ENCODE assay signal across 12 cellular contexts in genomic region chr13:37127706-37128241, GRCh38. TPM values are rescaled to one million over a fixed set of nuclear protein-coding genes. Genes with fewer than 3 reads are reported as not detected.
DNase-seq lines count a peak whose midpoint lies in the region; ATAC-seq and TF ChIP-seq lines count a peak whose summit lies in the region.
"Had no signal": no experiment of that assay in that cellular context is flagged by ENCODE, and none has a peak within 500 bp of the region (broad histone marks: within the 10 kb centered on the region; RNA-seq: fewer than 3 reads in every experiment).

No MANE protein-coding gene starts in this region.

- H3K27me3 Mint-ChIP-seq in mesothelial cell of epicardium (ENCODE audit: low read depth) = no peaks in the 10 kb centered on the region
- H3K27me3 Mint-ChIP-seq in activated CD4-positive, alpha-beta memory T cell treated with anti-CD3 and anti-CD28 coated beads for 36 hours = no peaks in the 10 kb centered on the region

- H3K36me3 ChIP-seq in endocrine pancreas (ENCODE audit: control insufficient read depth, insufficient read depth, low read length) (no peaks in the 10 kb centered on the region), thoracic aorta (no peaks in the 10 kb centered on the region)
- H3K36me3 ChIP-seq: esophagus muscularis mucosa had no signal

- H3K9me3 ChIP-seq in endocrine pancreas (ENCODE audit: control insufficient read depth, low read length) (no peaks in the 10 kb centered on the region), thoracic aorta (no peaks in the 10 kb centered on the region)
- H3K9me3 ChIP-seq: esophagus muscularis mucosa had no signal

- H3K27me3 ChIP-seq in endocrine pancreas (ENCODE audit: control insufficient read depth, insufficient read depth, low read length) (no peaks in the 10 kb centered on the region), thoracic aorta (replicated peaks; ENCODE audit: insufficient read depth) (no peaks in the 10 kb centered on the region)
- H3K27me3 ChIP-seq: esophagus muscularis mucosa had no signal

- DNase-seq in NCI-H226 (peak; percentile 21), mesothelial cell of epicardium (ENCODE audit: low spot score in 2 of 2, unreplicated experiment in 2 of 2) (no peak), thoracic aorta (ENCODE audit: low spot score) (no peak), NOMO-1 treated with dmso at 0.1 percent for 144 hours (lab: John Stamatoyannopoulos, UW; ENCODE audit: unreplicated experiment) (no peak)
- no peak for DNase-seq in activated CD4-positive, alpha-beta memory T cell treated with anti-CD3 and anti-CD28 coated beads for 36 hours
- no peak for DNase-seq in activated T-cell treated with anti-CD3 and anti-CD28 coated beads, Interleukin-2, amount 50 U/mL, for 1 hour
- DNase-seq: activated T-cell treated with anti-CD3 and anti-CD28 coated beads, Interleukin-2, amount 50 U/mL, for 48 hours; NCI-H2171 treated with DMSO at 0.1 percent for 48 hours; T-cell had no signal

- H3K9ac ChIP-seq in endocrine pancreas (ENCODE audit: control insufficient read depth, insufficient read depth, low read length) = no peak overlapping the region

- H3K4me1 Mint-ChIP-seq in mesothelial cell of epicardium = peaks cover 27% of the 10 kb centered on the region
- no peaks in the 10 kb centered on the region for H3K4me1 Mint-ChIP-seq in activated CD4-positive, alpha-beta memory T cell treated with anti-CD3 and anti-CD28 coated beads for 36 hours (ENCODE audit: low read depth)
- H3K4me1 Mint-ChIP-seq: stimulated activated effector memory CD8-positive, alpha-beta T cell treated with anti-CD3 and anti-CD28 coated beads, Interleukin-12 subunit alpha, Interleukin-12 subunit beta, amount 100 ng/mL, for 72 hours; T-cell had no signal

- peak overlapping the region; percentile 40 to 58 for H3K27ac ChIP-seq in thoracic aorta

- H3K36me3 Mint-ChIP-seq in mesothelial cell of epicardium = peaks cover 8% of the 10 kb centered on the region
- H3K36me3 Mint-ChIP-seq in activated CD4-positive, alpha-beta memory T cell treated with anti-CD3 and anti-CD28 coated beads for 36 hours = no peaks in the 10 kb centered on the region
- H3K36me3 Mint-ChIP-seq: stimulated activated effector memory CD8-positive, alpha-beta T cell treated with anti-CD3 and anti-CD28 coated beads, Interleukin-12 subunit alpha, Interleukin-12 subunit beta, amount 100 ng/mL, for 72 hours; T-cell had no signal

- H3K4me3 ChIP-seq in endocrine pancreas (ENCODE audit: control insufficient read depth, insufficient read depth, low read length) = peak overlapping the region; percentile 24
- H3K4me3 ChIP-seq in thoracic aorta = peak overlapping the region; percentile 26
- H3K4me3 ChIP-seq: esophagus muscularis mucosa had no signal

- intact Hi-C loops in activated CD4-positive, alpha-beta memory T cell treated with anti-CD3 and anti-CD28 coated beads for 36 hours (cut with micrococcal nuclease) = no loop called here

- CTCF ChIA-PET in activated CD4-positive, alpha-beta memory T cell treated with anti-CD3 and anti-CD28 coated beads for 36 hours (lab: Charles Lee) = no interaction called here

- H3K4me1 ChIP-seq in endocrine pancreas (ENCODE audit: control insufficient read depth, insufficient read depth, low read length) (peaks cover 12% of the 10 kb centered on the region), thoracic aorta (ENCODE audit: control insufficient read depth in 1 of 2, low read depth in 2 of 2) (peaks cover 5 to 21% of the 10 kb centered on the region in 2 donors)

- ATAC-seq in thoracic aorta (ENCODE audit: insufficient number of reproducible peaks, low FRiP score, low read depth) = peak; percentile 86
- ATAC-seq: stimulated activated effector memory CD8-positive, alpha-beta T cell treated with anti-CD3 and anti-CD28 coated beads, Interleukin-12 subunit alpha, Interleukin-12 subunit beta, amount 100 ng/mL, for 72 hours; T-cell had no signal

- POLR2A ChIA-PET in activated CD4-positive, alpha-beta memory T cell treated with anti-CD3 and anti-CD28 coated beads for 36 hours (lab: Charles Lee) = no interaction called here

- TF ChIP-seq CTCF in mesothelial cell of epicardium (IDR thresholded peaks at IDR 0.05; ENCODE audit: unreplicated experiment) = no peak
- TF ChIP-seq CTCF in thoracic aorta (IDR thresholded peaks at IDR 0.05) = no peak

- H3K4me3 Mint-ChIP-seq in mesothelial cell of epicardium = no peak overlapping the region
- no peak overlapping the region for H3K4me3 Mint-ChIP-seq in activated CD4-positive, alpha-beta memory T cell treated with anti-CD3 and anti-CD28 coated beads for 36 hours
- H3K4me3 Mint-ChIP-seq: stimulated activated effector memory CD8-positive, alpha-beta T cell treated with anti-CD3 and anti-CD28 coated beads, Interleukin-12 subunit alpha, Interleukin-12 subunit beta, amount 100 ng/mL, for 72 hours; T-cell had no signal

- H3K27ac Mint-ChIP-seq in mesothelial cell of epicardium = peak overlapping the region; percentile 88
- H3K27ac Mint-ChIP-seq in activated CD4-positive, alpha-beta memory T cell treated with anti-CD3 and anti-CD28 coated beads for 36 hours = no peak overlapping the region
- H3K27ac Mint-ChIP-seq: stimulated activated effector memory CD8-positive, alpha-beta T cell treated with anti-CD3 and anti-CD28 coated beads, Interleukin-12 subunit alpha, Interleukin-12 subunit beta, amount 100 ng/mL, for 72 hours; T-cell had no signal

- peaks cover 19% of the 10 kb centered on the region for H3K9me3 Mint-ChIP-seq in mesothelial cell of epicardium
- H3K9me3 Mint-ChIP-seq in activated CD4-positive, alpha-beta memory T cell treated with anti-CD3 and anti-CD28 coated beads for 36 hours = no peaks in the 10 kb centered on the region
- H3K9me3 Mint-ChIP-seq: stimulated activated effector memory CD8-positive, alpha-beta T cell treated with anti-CD3 and anti-CD28 coated beads, Interleukin-12 subunit alpha, Interleukin-12 subunit beta, amount 100 ng/mL, for 72 hours had no signal

RNA-seq across cellular contexts. Expression of gene CSNK1A1L, which starts 22.3 kb away (rescaled TPM):
- total RNA-seq in mesothelial cell of epicardium = not detected in 3 replicates
- not detected for total RNA-seq in thoracic aorta
- total RNA-seq in activated CD4-positive, alpha-beta memory T cell treated with anti-CD3 and anti-CD28 coated beads for 36 hours = not detected
- total RNA-seq: esophagus muscularis mucosa, T-cell had no signal
